In genomic region chr2:12376025-12376424, GRCh38 we compare ENCODE assay signal across 3 cellular contexts.
TF ChIP-seq lines count a peak whose summit lies in the region.

No MANE protein-coding gene starts in this region.

TF ChIP-seq in HepG2, 621 proteins besides CTCF, POLR2A, EP300 and RAD21:
- no peak for TF ChIP-seq PAF1 (CRISPR knock-in tag; IDR thresholded peaks at IDR 0.05)
- TF ChIP-seq, protein P1, sequence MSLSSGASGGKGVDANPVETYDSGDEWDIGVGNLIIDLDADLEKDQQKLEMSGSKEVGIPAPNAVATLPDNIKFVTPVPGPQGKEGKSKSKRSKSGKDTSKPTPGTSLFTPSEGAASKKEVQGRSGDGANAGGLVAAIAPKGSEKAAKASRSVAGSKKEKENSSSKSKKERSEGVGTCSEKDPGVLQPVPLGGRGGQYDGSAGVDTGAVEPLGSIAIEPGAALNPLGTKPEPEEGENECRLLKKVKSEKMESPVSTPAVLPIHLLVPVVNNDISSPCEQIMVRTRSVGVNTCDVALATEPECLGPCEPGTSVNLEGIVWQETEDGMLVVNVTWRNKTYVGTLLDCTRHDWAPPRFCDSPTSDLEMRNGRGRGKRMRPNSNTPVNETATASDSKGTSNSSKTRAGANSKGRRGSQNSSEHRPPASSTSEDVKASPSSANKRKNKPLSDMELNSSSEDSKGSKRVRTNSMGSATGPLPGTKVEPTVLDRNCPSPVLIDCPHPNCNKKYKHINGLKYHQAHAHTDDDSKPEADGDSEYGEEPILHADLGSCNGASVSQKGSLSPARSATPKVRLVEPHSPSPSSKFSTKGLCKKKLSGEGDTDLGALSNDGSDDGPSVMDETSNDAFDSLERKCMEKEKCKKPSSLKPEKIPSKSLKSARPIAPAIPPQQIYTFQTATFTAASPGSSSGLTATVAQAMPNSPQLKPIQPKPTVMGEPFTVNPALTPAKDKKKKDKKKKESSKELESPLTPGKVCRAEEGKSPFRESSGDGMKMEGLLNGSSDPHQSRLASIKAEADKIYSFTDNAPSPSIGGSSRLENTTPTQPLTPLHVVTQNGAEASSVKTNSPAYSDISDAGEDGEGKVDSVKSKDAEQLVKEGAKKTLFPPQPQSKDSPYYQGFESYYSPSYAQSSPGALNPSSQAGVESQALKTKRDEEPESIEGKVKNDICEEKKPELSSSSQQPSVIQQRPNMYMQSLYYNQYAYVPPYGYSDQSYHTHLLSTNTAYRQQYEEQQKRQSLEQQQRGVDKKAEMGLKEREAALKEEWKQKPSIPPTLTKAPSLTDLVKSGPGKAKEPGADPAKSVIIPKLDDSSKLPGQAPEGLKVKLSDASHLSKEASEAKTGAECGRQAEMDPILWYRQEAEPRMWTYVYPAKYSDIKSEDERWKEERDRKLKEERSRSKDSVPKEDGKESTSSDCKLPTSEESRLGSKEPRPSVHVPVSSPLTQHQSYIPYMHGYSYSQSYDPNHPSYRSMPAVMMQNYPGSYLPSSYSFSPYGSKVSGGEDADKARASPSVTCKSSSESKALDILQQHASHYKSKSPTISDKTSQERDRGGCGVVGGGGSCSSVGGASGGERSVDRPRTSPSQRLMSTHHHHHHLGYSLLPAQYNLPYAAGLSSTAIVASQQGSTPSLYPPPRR (CRISPR knock-in tag; IDR thresholded peaks at IDR 0.05; ENCODE audit: borderline replicate concordance): no peak
- no peak for TF ChIP-seq HOXA3 (CRISPR knock-in tag; IDR thresholded peaks at IDR 0.05)
- no peak for TF ChIP-seq PRDM4 (CRISPR knock-in tag; IDR thresholded peaks at IDR 0.05; ENCODE audit: borderline replicate concordance)

TF ChIP-seq in IMR-90, 13 proteins besides CTCF, POLR2A, EP300 and RAD21:
- no peak for TF ChIP-seq MAZ (IDR thresholded peaks at IDR 0.05; ENCODE audit: borderline replicate concordance, low read depth, low read length)
- TF ChIP-seq FOS (IDR thresholded peaks at IDR 0.05; ENCODE audit: low read depth, low read length): no peak
- no peak for TF ChIP-seq MXI1 (IDR thresholded peaks at IDR 0.05; ENCODE audit: borderline replicate concordance, low read depth, low read length)
- no peak for TF ChIP-seq RCOR1 (IDR thresholded peaks at IDR 0.05; ENCODE audit: insufficient replicate concordance, low read length)
- no peak for TF ChIP-seq BHLHE40 (IDR thresholded peaks at IDR 0.05; ENCODE audit: low read depth, low read length)
- TF ChIP-seq NFE2L2 (IDR thresholded peaks at IDR 0.05; ENCODE audit: low read depth, low read length): no peak
- TF ChIP-seq ELK1 (IDR thresholded peaks at IDR 0.05; ENCODE audit: borderline replicate concordance, low read depth, low read length): no peak
- TF ChIP-seq, protein P2, sequence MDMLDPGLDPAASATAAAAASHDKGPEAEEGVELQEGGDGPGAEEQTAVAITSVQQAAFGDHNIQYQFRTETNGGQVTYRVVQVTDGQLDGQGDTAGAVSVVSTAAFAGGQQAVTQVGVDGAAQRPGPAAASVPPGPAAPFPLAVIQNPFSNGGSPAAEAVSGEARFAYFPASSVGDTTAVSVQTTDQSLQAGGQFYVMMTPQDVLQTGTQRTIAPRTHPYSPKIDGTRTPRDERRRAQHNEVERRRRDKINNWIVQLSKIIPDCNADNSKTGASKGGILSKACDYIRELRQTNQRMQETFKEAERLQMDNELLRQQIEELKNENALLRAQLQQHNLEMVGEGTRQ (IDR thresholded peaks at IDR 0.05; ENCODE audit: low read depth, low read length): no peak
- no peak for TF ChIP-seq CHD1 (IDR thresholded peaks at IDR 0.05; ENCODE audit: low read depth, low read length)
- TF ChIP-seq RFX5 (IDR thresholded peaks at IDR 0.05; ENCODE audit: low read depth, low read length): no peak
- TF ChIP-seq CEBPB (IDR thresholded peaks at IDR 0.05; ENCODE audit: low read depth, low read length): no peak
- TF ChIP-seq MAFK (IDR thresholded peaks at IDR 0.05; ENCODE audit: low read depth, low read length): no peak

TF ChIP-seq in GM12878, 131 proteins besides CTCF, POLR2A, EP300 and RAD21:
- TF ChIP-seq MTA2 (IDR thresholded peaks at IDR 0.05; ENCODE audit: low read depth): no peak
- TF ChIP-seq CBX3 (IDR thresholded peaks at IDR 0.05; ENCODE audit: borderline replicate concordance, low read depth): no peak
- no peak for TF ChIP-seq TAF1 (IDR thresholded peaks at IDR 0.05; ENCODE audit: borderline replicate concordance, low read depth, low read length)
- no peak for TF ChIP-seq MEF2B (IDR thresholded peaks at IDR 0.05; ENCODE audit: partially characterized antibody, poor library complexity, severe bottlenecking)
- TF ChIP-seq ZNF384 (IDR thresholded peaks at IDR 0.05; ENCODE audit: borderline replicate concordance, low read depth, low read length): no peak
- TF ChIP-seq, protein P3, sequence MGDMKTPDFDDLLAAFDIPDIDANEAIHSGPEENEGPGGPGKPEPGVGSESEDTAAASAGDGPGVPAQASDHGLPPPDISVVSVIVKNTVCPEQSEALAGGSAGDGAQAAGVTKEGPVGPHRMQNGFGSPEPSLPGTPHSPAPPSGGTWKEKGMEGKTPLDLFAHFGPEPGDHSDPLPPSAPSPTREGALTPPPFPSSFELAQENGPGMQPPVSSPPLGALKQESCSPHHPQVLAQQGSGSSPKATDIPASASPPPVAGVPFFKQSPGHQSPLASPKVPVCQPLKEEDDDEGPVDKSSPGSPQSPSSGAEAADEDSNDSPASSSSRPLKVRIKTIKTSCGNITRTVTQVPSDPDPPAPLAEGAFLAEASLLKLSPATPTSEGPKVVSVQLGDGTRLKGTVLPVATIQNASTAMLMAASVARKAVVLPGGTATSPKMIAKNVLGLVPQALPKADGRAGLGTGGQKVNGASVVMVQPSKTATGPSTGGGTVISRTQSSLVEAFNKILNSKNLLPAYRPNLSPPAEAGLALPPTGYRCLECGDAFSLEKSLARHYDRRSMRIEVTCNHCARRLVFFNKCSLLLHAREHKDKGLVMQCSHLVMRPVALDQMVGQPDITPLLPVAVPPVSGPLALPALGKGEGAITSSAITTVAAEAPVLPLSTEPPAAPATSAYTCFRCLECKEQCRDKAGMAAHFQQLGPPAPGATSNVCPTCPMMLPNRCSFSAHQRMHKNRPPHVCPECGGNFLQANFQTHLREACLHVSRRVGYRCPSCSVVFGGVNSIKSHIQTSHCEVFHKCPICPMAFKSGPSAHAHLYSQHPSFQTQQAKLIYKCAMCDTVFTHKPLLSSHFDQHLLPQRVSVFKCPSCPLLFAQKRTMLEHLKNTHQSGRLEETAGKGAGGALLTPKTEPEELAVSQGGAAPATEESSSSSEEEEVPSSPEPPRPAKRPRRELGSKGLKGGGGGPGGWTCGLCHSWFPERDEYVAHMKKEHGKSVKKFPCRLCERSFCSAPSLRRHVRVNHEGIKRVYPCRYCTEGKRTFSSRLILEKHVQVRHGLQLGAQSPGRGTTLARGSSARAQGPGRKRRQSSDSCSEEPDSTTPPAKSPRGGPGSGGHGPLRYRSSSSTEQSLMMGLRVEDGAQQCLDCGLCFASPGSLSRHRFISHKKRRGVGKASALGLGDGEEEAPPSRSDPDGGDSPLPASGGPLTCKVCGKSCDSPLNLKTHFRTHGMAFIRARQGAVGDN (IDR thresholded peaks at IDR 0.05): no peak
- no peak for TF ChIP-seq CBX5 (IDR thresholded peaks at IDR 0.05; ENCODE audit: low read depth)
- TF ChIP-seq LARP7 (IDR thresholded peaks at IDR 0.05): no peak
- no peak for TF ChIP-seq NKRF (conservative IDR thresholded peaks at IDR 0.05)
- TF ChIP-seq CHD4 (IDR thresholded peaks at IDR 0.05): no peak
- no peak for TF ChIP-seq ZNF622 (IDR thresholded peaks at IDR 0.05)
- TF ChIP-seq ZNF24 (IDR thresholded peaks at IDR 0.05): no peak
- TF ChIP-seq IRF4 (IDR thresholded peaks at IDR 0.05; ENCODE audit: low read depth, low read length): no peak
- TF ChIP-seq POLR2AphosphoS5 (IDR thresholded peaks at IDR 0.05; ENCODE audit: low read length): no peak
- TF ChIP-seq STAT1 (conservative IDR thresholded peaks at IDR 0.05): no peak
- TF ChIP-seq IKZF1 (conservative IDR thresholded peaks at IDR 0.05): no peak
